ENCODE assay signal across 10 cellular contexts in the genomic region with DNA sequence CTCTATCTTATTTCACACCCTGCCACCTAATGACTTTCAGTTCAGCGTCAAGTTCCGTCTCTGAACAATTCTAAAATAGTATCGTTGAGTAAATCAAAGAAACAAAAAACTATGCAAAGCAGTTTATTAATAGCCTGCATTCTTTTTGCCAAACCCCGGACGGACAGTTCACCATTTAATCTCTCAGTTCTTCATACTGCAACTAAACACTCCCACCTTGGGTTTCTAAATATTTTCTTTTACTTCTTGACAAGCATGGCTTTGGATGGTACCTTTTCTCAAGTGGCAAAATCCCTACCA. TPM values are rescaled to one million over a fixed set of nuclear protein-coding genes. Genes with fewer than 3 reads are reported as not detected.
A peak's percentile ranks its signal among the peaks of the same experiment; 100 is the strongest.
DNase-seq lines count a peak whose midpoint lies in the region; ATAC-seq and TF ChIP-seq lines count a peak whose summit lies in the region.
"Had no signal": no experiment of that assay in that cellular context is flagged by ENCODE, and none has a peak within 500 bp of the region (broad histone marks: within the 10 kb centered on the region; RNA-seq: fewer than 3 reads in every experiment).

No MANE protein-coding gene starts in this region.

- DNase-seq in breast epithelium (ENCODE audit: low spot score in 2 of 2) (no peak), MCF 10A (ENCODE audit: unreplicated experiment) (no peak), ascending aorta (ENCODE audit: low spot score in 2 of 2) (no peak), uterus (no peak), NCI-H1048 (lab: John Stamatoyannopoulos, UW) (no peak)
- DNase-seq in activated T-cell treated with anti-CD3 and anti-CD28 coated beads, Interleukin-2, amount 50 U/mL, for 4 hours, result no peak
- no peak for DNase-seq in activated naive CD4-positive, alpha-beta T cell treated with Interleukin-2 at 50 U/mL for 16 hours

- peaks cover 49% of the 10 kb centered on the region for H3K27me3 Mint-ChIP-seq in MCF 10A (ENCODE audit: insufficient read depth, unreplicated experiment)
- peaks cover 41% of the 10 kb centered on the region for H3K27me3 Mint-ChIP-seq in activated T-cell treated with anti-CD3 and anti-CD28 coated beads, Interleukin-2, amount 50 U/mL, for 4 hours (ENCODE audit: low read depth)

- no peak for TF ChIP-seq CTCF in breast epithelium (IDR thresholded peaks at IDR 0.05)
- TF ChIP-seq CTCF in MCF 10A (IDR thresholded peaks at IDR 0.05; ENCODE audit: unreplicated experiment), result no peak
- no peak for TF ChIP-seq CTCF in ascending aorta (IDR thresholded peaks at IDR 0.05)
- TF ChIP-seq CTCF in uterus (IDR thresholded peaks at IDR 0.05), result no peak

- H3K9me3 ChIP-seq in breast epithelium (no peaks in the 10 kb centered on the region), ascending aorta (no peaks in the 10 kb centered on the region), uterus (no peaks in the 10 kb centered on the region)

- peaks cover 7% of the 10 kb centered on the region for H3K4me1 Mint-ChIP-seq in MCF 10A (ENCODE audit: insufficient read depth, unreplicated experiment)
- H3K4me1 Mint-ChIP-seq in activated T-cell treated with anti-CD3 and anti-CD28 coated beads, Interleukin-2, amount 50 U/mL, for 4 hours (ENCODE audit: low read depth), result peaks cover 12% of the 10 kb centered on the region

- CTCF ChIA-PET in MCF 10A (lab: Yijun Ruan, JAX), result no interaction called here

- H3K4me1 ChIP-seq in breast epithelium (peaks cover 4 to 5% of the 10 kb centered on the region in 2 donors), ascending aorta (peaks cover 0 to 16% of the 10 kb centered on the region in 2 donors), uterus (no peaks in the 10 kb centered on the region)

- intact Hi-C loops in breast epithelium (cut with DNase I; ENCODE audit: low total_unique reads) (no loop called here), MCF 10A (cut with micrococcal nuclease) (no loop called here), ascending aorta (cut with DNase I) (loop anchor here (5.0 kb wide), 3 partner anchors 33 to 167 kb away; no protein-coding TSS in a partner anchor), uterus (cut with DNase I; ENCODE audit: low total_unique reads) (no loop called here)

- H3K27me3 ChIP-seq in breast epithelium (peaks cover 0 to 21% of the 10 kb centered on the region in 2 donors), ascending aorta (no peaks in the 10 kb centered on the region), uterus (no peaks in the 10 kb centered on the region)

- POLR2A ChIA-PET in MCF 10A (lab: Yijun Ruan, JAX), result no interaction called here

- no peaks in the 10 kb centered on the region for H3K36me3 Mint-ChIP-seq in MCF 10A (ENCODE audit: insufficient read depth, unreplicated experiment)
- no peaks in the 10 kb centered on the region for H3K36me3 Mint-ChIP-seq in activated T-cell treated with anti-CD3 and anti-CD28 coated beads, Interleukin-2, amount 50 U/mL, for 4 hours (ENCODE audit: insufficient read depth)
- H3K36me3 Mint-ChIP-seq: neural progenitor cell had no signal

- no peaks in the 10 kb centered on the region for H3K9me3 Mint-ChIP-seq in MCF 10A (ENCODE audit: unreplicated experiment)
- no peaks in the 10 kb centered on the region for H3K9me3 Mint-ChIP-seq in activated T-cell treated with anti-CD3 and anti-CD28 coated beads, Interleukin-2, amount 50 U/mL, for 4 hours
- H3K9me3 Mint-ChIP-seq: neural progenitor cell had no signal

- H3K27ac ChIP-seq in breast epithelium (peak overlapping the region; percentile 64 to 70), ascending aorta (peak overlapping the region; percentile 88 to 92), uterus (peak overlapping the region; percentile 88 to 92)
- H3K27ac ChIP-seq: 22Rv1, neural progenitor cell had no signal

- peak overlapping the region; percentile 31 to 66 (median 50) for H3K4me3 ChIP-seq in breast epithelium
- peak overlapping the region; percentile 71 to 92 for H3K4me3 ChIP-seq in ascending aorta
- peak overlapping the region; percentile 47 to 56 for H3K4me3 ChIP-seq in uterus
- H3K4me3 ChIP-seq: neural progenitor cell had no signal

- H3K36me3 ChIP-seq in breast epithelium (no peaks in the 10 kb centered on the region), ascending aorta (peaks cover 5 to 9% of the 10 kb centered on the region in 2 donors), uterus (no peaks in the 10 kb centered on the region)
- H3K36me3 ChIP-seq: neural progenitor cell had no signal

- TF ChIP-seq POLR2A in breast epithelium (IDR thresholded peaks at IDR 0.05) (no peak), uterus (IDR thresholded peaks at IDR 0.05) (no peak)

- ATAC-seq in HG02870 (IDR thresholded peaks at IDR 0.05; ENCODE audit: unreplicated experiment), result peak; percentile 66
- no peak for ATAC-seq in activated T-cell treated with anti-CD3 and anti-CD28 coated beads, Interleukin-2, amount 50 U/mL, for 4 hours

- H3K27ac Mint-ChIP-seq in MCF 10A (ENCODE audit: low read depth, unreplicated experiment), result no peak overlapping the region
- H3K27ac Mint-ChIP-seq: neural progenitor cell had no signal

- H3K4me3 Mint-ChIP-seq in MCF 10A (ENCODE audit: unreplicated experiment), result no peak overlapping the region
- H3K4me3 Mint-ChIP-seq in activated T-cell treated with anti-CD3 and anti-CD28 coated beads, Interleukin-2, amount 50 U/mL, for 4 hours, result no peak overlapping the region
- H3K4me3 Mint-ChIP-seq: neural progenitor cell had no signal

- no TSS peak for BruUV-seq in MCF 10A (replicated peaks; lab: Mats Ljungman, UMichigan)

RNA-seq across cellular contexts. Expression of gene MYH11, which starts 1.2 kb away (rescaled TPM):
- total RNA-seq in breast epithelium (100 to 1,000 TPM in 1 of 3 donors, 10 to 100 TPM in 2; 11.7 to 144 (median 96.6) TPM), MCF 10A (2022) (not detected in 2 replicates), ascending aorta (694 TPM), uterus (1,000 to 10,000 TPM in 2 of 4 donors, 100 to 1,000 TPM in 2; 447 to 1,893 (median 822) TPM)
- under 1 TPM; 0.33 to 0.55 (median 0.33) TPM for total RNA-seq in activated T-cell treated with anti-CD3 and anti-CD28 coated beads, Interleukin-2, amount 50 U/mL, for 4 hours

RNA-seq across cellular contexts. Expression of gene CEP20, which starts 32.7 kb away (rescaled TPM):
- 10 to 100 TPM; 31.8 to 43.9 (median 40.8) TPM for total RNA-seq in breast epithelium
- total RNA-seq in MCF 10A (2022), result 54.7 and 70.1 TPM in 2 replicates
- total RNA-seq in ascending aorta, result 7.6 TPM
- total RNA-seq in uterus, result 100 to 1,000 TPM in 1 of 4 donors, 10 to 100 TPM in 3; 13.8 to 101 (median 47.9) TPM
- total RNA-seq in activated T-cell treated with anti-CD3 and anti-CD28 coated beads, Interleukin-2, amount 50 U/mL, for 4 hours, result 10 to 100 TPM; 41.6 to 50.2 (median 44.6) TPM

Comparison
In these comparisons a context has a peak if more than half of its experiments do, and no peak if none do; other contexts are left out.
1. RNA of gene MYH11, which starts 1.2 kb away (total RNA-seq): 447 to 1,893 TPM in uterus, 694 TPM in ascending aorta (single experiment) and 11.7 to 144 TPM in breast epithelium; 0.33 to 0.55 TPM in activated T-cell treated with anti-CD3 and anti-CD28 coated beads, Interleukin-2, amount 50 U/mL, for 4 hours and not detected in MCF 10A; every median in the first group is over 4 times any median in the second.
2. Peak in every context shown above with its lines, with median percentiles within 50 percentile points of each other: H3K27ac ChIP-seq and H3K4me3 ChIP-seq.